In genomic region chr13:113122571-113123225, GRCh38 we compare ENCODE assay signal across 10 cellular contexts. TPM values are rescaled to one million over a fixed set of nuclear protein-coding genes. Genes with fewer than 3 reads are reported as not detected.
DNase-seq lines count a peak whose midpoint lies in the region; ATAC-seq, FAIRE-seq and TF ChIP-seq lines count a peak whose summit lies in the region.
"Had no signal": no experiment of that assay in that cellular context is flagged by ENCODE, and none has a peak within 500 bp of the region (broad histone marks: within the 10 kb centered on the region; RNA-seq: fewer than 3 reads in every experiment).

F10 (plus strand) TSS chr13:113122799; CDS start chr13:113122856, 57 bp downstream.

- H3K27me3 ChIP-seq in H9 (ENCODE audit: insufficient read depth, low read length) (no peaks in the 10 kb centered on the region), body of pancreas (no peaks in the 10 kb centered on the region), skeletal muscle tissue (ENCODE audit: control insufficient read depth in 3 of 3, insufficient read depth in 3 of 3, low read length in 3 of 3) (peaks cover 0 to 39% (median 14%) of the 10 kb centered on the region in 3 donors)

- peak within 1 kb of the TSS; percentile 16; the same call in 1 of the 2 replicates for H3K14ac ChIP-seq in H9 (ENCODE audit: insufficient read depth, low read length)

- no peaks in the 10 kb centered on the region for H3K23me2 ChIP-seq in H9 (ENCODE audit: insufficient read length, low read depth, low read length, poor library complexity, severe bottlenecking)

- no peak within 1 kb of the TSS for H3K56ac ChIP-seq in H9 (ENCODE audit: insufficient read length, low read depth, low read length)

- peaks cover 10 to 16% of the 10 kb centered on the region in 2 experiments for H3K4me1 Mint-ChIP-seq in H9

- no peak within 1 kb of the TSS for H3K9ac ChIP-seq in H9 (ENCODE audit: extremely low read depth, insufficient read length, low read length)
- no peak within 1 kb of the TSS for H3K9ac ChIP-seq in kidney (ENCODE audit: low read length in 2 of 2)
- peak within 1 kb of the TSS; percentile 14 to 54 (median 51) for H3K9ac ChIP-seq in skeletal muscle tissue (ENCODE audit: low read depth in 1 of 3, low read length in 3 of 3)

- TF ChIP-seq POLR2A in body of pancreas (IDR thresholded peaks at IDR 0.05), result peak in 1 of 3 donors; percentile 31

- no peak within 1 kb of the TSS for H4K8ac ChIP-seq in H9 (replicated peaks; ENCODE audit: insufficient read length, low read depth, low read length)

- no peak within 1 kb of the TSS for H4K91ac ChIP-seq in H9 (ENCODE audit: insufficient read length, low read depth, low read length)

- no peak for FAIRE-seq in kidney (lab: Jason Lieb, UNC)
- FAIRE-seq: GM12878, keratinocyte had no signal

- H2BK15ac ChIP-seq in H9 (ENCODE audit: low read depth, low read length), result no peak within 1 kb of the TSS

- H3K79me1 ChIP-seq in H9 (ENCODE audit: insufficient read depth, low read depth, low read length, poor library complexity, severe bottlenecking), result no peaks in the 10 kb centered on the region

- H2BK20ac ChIP-seq in H9 (ENCODE audit: low read depth, low read length, poor library complexity, severe bottlenecking), result no peak within 1 kb of the TSS

- H2BK12ac ChIP-seq in H9 (ENCODE audit: insufficient read length, low read depth, low read length), result no peak within 1 kb of the TSS

- H4K5ac ChIP-seq in H9 (ENCODE audit: insufficient read length, low read depth, low read length), result no peak within 1 kb of the TSS

- no peaks in the 10 kb centered on the region for H3K79me2 ChIP-seq in H9 (ENCODE audit: insufficient read depth, low read length)

- no peak within 1 kb of the TSS for H2BK120ac ChIP-seq in H9 (ENCODE audit: low read depth, low read length, poor library complexity, severe bottlenecking)

- H4K20me1 ChIP-seq in H9 (ENCODE audit: control insufficient read depth, insufficient read depth, insufficient read length), result no peaks in the 10 kb centered on the region

- H3T11ph ChIP-seq in H9 (ENCODE audit: low read length), result no peak within 1 kb of the TSS

- ATAC-seq in body of pancreas, result peak; percentile 85
- no peak for ATAC-seq in GM21423 (IDR thresholded peaks at IDR 0.05; ENCODE audit: unreplicated experiment)
- ATAC-seq: GM12878 had no signal

- H3K4me1 ChIP-seq in H9 (ENCODE audit: insufficient read depth, low read length) (no peaks in the 10 kb centered on the region; the same call in 1 of the 2 replicates), body of pancreas (peaks cover 6% of the 10 kb centered on the region), kidney (ENCODE audit: control insufficient read depth in 1 of 2, insufficient read depth in 1 of 2, low read depth in 1 of 2, low read length in 2 of 2) (peaks cover 0 to 3% of the 10 kb centered on the region in 2 donors), skeletal muscle tissue (ENCODE audit: control insufficient read depth in 3 of 3, insufficient read depth in 3 of 3, low read length in 3 of 3) (peaks cover 0 to 9% (median 3%) of the 10 kb centered on the region in 3 donors)

- H3K18ac ChIP-seq in H9 (ENCODE audit: insufficient read length, low read depth, low read length), result peak within 1 kb of the TSS; percentile 16

- H3K36me3 ChIP-seq in body of pancreas (replicated peaks in 1 of 2; ENCODE audit: insufficient read depth in 1 of 2, low read depth in 2 of 2) (no peaks in the 10 kb centered on the region), kidney (ENCODE audit: control insufficient read depth in 1 of 2, insufficient read depth in 2 of 2, low read length in 2 of 2) (no peaks in the 10 kb centered on the region), skeletal muscle tissue (ENCODE audit: control insufficient read depth in 3 of 3, insufficient read depth in 3 of 3, low read length in 3 of 3) (no peaks in the 10 kb centered on the region)

- peaks cover 24% of the 10 kb centered on the region for H3K27me3 Mint-ChIP-seq in H9 (ENCODE audit: low read depth)

- no peak; the same call in 2 of the 3 replicates for TF ChIP-seq CTCF in H9 (conservative IDR thresholded peaks at IDR 0.05)
- peak in 2 of 7 experiments; percentile 13 to 32 for TF ChIP-seq CTCF in body of pancreas (IDR thresholded peaks at IDR 0.05)
- no peak for TF ChIP-seq CTCF in kidney (IDR thresholded peaks at IDR 0.05; ENCODE audit: borderline replicate concordance, extremely low read depth, insufficient read depth)

- no peak within 1 kb of the TSS for H3K4me2 ChIP-seq in H9 (ENCODE audit: insufficient read depth, insufficient read length, low read length)

- H3K23ac ChIP-seq in H9 (ENCODE audit: insufficient read length, low read depth, low read length), result no peak within 1 kb of the TSS

- H3K27ac Mint-ChIP-seq in H9, result no peak within 1 kb of the TSS

- no peak within 1 kb of the TSS for H3K27ac ChIP-seq in H9 (ENCODE audit: insufficient read length, low read depth, low read length)
- H3K27ac ChIP-seq in body of pancreas, result peak within 1 kb of the TSS in 1 of 4 donors; percentile 9
- H3K27ac ChIP-seq in kidney (ENCODE audit: low read depth in 2 of 2, low read length in 2 of 2), result no peak within 1 kb of the TSS
- H3K27ac ChIP-seq in skeletal muscle tissue (ENCODE audit: low read depth, low read length), result peak within 1 kb of the TSS; percentile 40

- H3K36me3 Mint-ChIP-seq in H9 (ENCODE audit: insufficient read depth in 1 of 3, low read depth in 3 of 3), result no peaks in the 10 kb centered on the region

- WGBS in H9 (ENCODE audit: extremely low coverage, insufficient read length, low lambda C conversion rate), result no CpG with 5 or more reads among the region's 22 CpGs
- WGBS in body of pancreas, 2 donors, result 23 to 31% methylated on average over 11 to 21 of the region's 22 CpGs

- DNase-seq in H9 (peak; percentile 88), body of pancreas (peak; percentile 51 to 75 (median 72)), kidney (peak; percentile 89), NCI-H1436 treated with DMSO at 0.1 percent for 48 hours (lab: John Stamatoyannopoulos, UW) (no peak), GM19240 (ENCODE audit: insufficient read length, low spot score) (no peak)
- no peak for DNase-seq in NK-92 treated with Interleukin-12 subunit alpha and Interleukin-12 subunit beta, amount 100 ng/mL, for 24 hours (lab: John Stamatoyannopoulos, UW)

- no peak within 1 kb of the TSS for H2AK5ac ChIP-seq in H9 (ENCODE audit: insufficient read length, low read length)

- no peak within 1 kb of the TSS for H3K4ac ChIP-seq in H9 (ENCODE audit: low read depth, low read length)

- no peaks in the 10 kb centered on the region for H3K9me3 Mint-ChIP-seq in H9

- no peak within 1 kb of the TSS for H2AFZ ChIP-seq in H9 (ENCODE audit: low read length)

- intact Hi-C loops in body of pancreas (cut with DNase I) (no loop called here), kidney (cut with DNase I) (no loop called here)

- H2BK5ac ChIP-seq in H9 (ENCODE audit: insufficient read length, low read length), result no peak within 1 kb of the TSS

- H3K4me3 Mint-ChIP-seq in H9, result peak within 1 kb of the TSS in 1 of 2 experiments; percentile 9; a peak in 1 of 5 replicates

- H3K9me3 ChIP-seq in H9 (ENCODE audit: control insufficient read depth, low read depth, low read length) (no peaks in the 10 kb centered on the region), body of pancreas (no peaks in the 10 kb centered on the region), kidney (ENCODE audit: control insufficient read depth in 1 of 2, low read length in 2 of 2) (no peaks in the 10 kb centered on the region), skeletal muscle tissue (ENCODE audit: control insufficient read depth in 3 of 3, low read length in 3 of 3) (no peaks in the 10 kb centered on the region)

- no peak within 1 kb of the TSS for H3K4me3 ChIP-seq in body of pancreas
- peak within 1 kb of the TSS in 1 of 2 donors; percentile 1 for H3K4me3 ChIP-seq in kidney (ENCODE audit: low read length in 2 of 2)
- peak within 1 kb of the TSS; percentile 48 to 54 (median 52) for H3K4me3 ChIP-seq in skeletal muscle tissue (ENCODE audit: low read length in 3 of 3)
- H3K4me3 ChIP-seq: GM12878 had no signal

RNA-seq across cellular contexts. Expression of gene F10, which starts in this region (rescaled TPM):
- total RNA-seq in H9 (2021) (1.7 TPM in 2 replicates), body of pancreas (1 to 10 TPM; 2.3 to 6.7 TPM), kidney (5.1 TPM), skeletal muscle tissue (33.9 TPM)
- 6.8 TPM for polyA plus RNA-seq in kidney (ENCODE audit: insufficient read depth, low read depth, low replicate concordance)
- total RNA-seq: GM12878 had no signal
- polyA plus RNA-seq: GM12878, keratinocyte had no signal

Comparison
In these comparisons a context has a peak if more than half of its experiments do, and no peak if none do; other contexts are left out.
1. DNase-seq: peak in H9 (single experiment), body of pancreas (4 of 4) and kidney (single experiment); none in NCI-H1436 treated with DMSO at 0.1 percent for 48 hours (single experiment), GM19240 (single experiment) and NK-92 treated with Interleukin-12 subunit alpha and Interleukin-12 subunit beta, amount 100 ng/mL, for 24 hours (single experiment).
2. H3K9ac ChIP-seq: peak in skeletal muscle tissue (3 of 3); none in H9 (single experiment) and kidney (0 of 2).
3. H3K4me3 ChIP-seq: peak in skeletal muscle tissue (3 of 3); none in body of pancreas (0 of 2).